In genomic region chr2:58574873-58575272, GRCh38 we compare ENCODE assay signal across 32 cellular contexts.
"Had no signal": no experiment of that assay in that cellular context is flagged by ENCODE, and none has a peak within 500 bp of the region (broad histone marks: within the 10 kb centered on the region; RNA-seq: fewer than 3 reads in every experiment).

No MANE protein-coding gene starts in this region.

- DNase-seq: activated CD4-positive, alpha-beta T cell treated with anti-CD3 and anti-CD28 coated beads for 48 hours; activated CD4-positive, alpha-beta T cell treated with anti-CD3 and anti-CD28 coated beads, Interleukin-2, amount 50 U/mL, for 4 hours; activated CD4-positive, CD25-positive, alpha-beta regulatory T cell treated with anti-CD3 and anti-CD28 coated beads, Interleukin-2, amount 50 U/mL, for 72 hours; activated CD8-positive, alpha-beta memory T cell treated with anti-CD3 and anti-CD28 coated beads, Interleukin-2, amount 10 ng/mL, durations not matched to agents 7 days and 5 days; activated effector memory CD4-positive, alpha-beta T cell treated with Interleukin-2 at 50 U/mL for 16 hours; activated naive CD4-positive, alpha-beta T cell treated with Interleukin-2 at 50 U/mL for 16 hours; activated naive CD8-positive, alpha-beta T cell treated with anti-CD3 and anti-CD28 coated beads, Interleukin-2, amount 50 U/mL, for 24 hours; activated T-cell treated with anti-CD3 and anti-CD28 coated beads, Interleukin-2, amount 50 U/mL, for 24 hours; amniotic stem cell; MG63; MV-4-11; NCI-H1092 treated with DMSO at 0.1 percent for 48 hours; NCI-H1417 treated with DMSO at 0.1 percent for 48 hours; NCI-H1694; NCI-H2029; NCI-H2107; NCI-H2171 treated with DMSO at 0.1 percent for 48 hours; NCI-H345; NCI-H510A; NCI-H526 treated with DMSO at 0.1 percent for 48 hours; NCI-H82; RPMI8226; SHP77 treated with DMSO at 0.1 percent for 48 hours; T-helper 9 cell had no signal

- H3K27me3 ChIP-seq: ascending aorta, cardiac muscle cell, MG63 had no signal

- H3K9me3 Mint-ChIP-seq: activated naive CD4-positive, alpha-beta T cell treated with anti-CD3 and anti-CD28 coated beads, Interleukin-2, amount 50 U/mL, for 72 hours; activated naive CD8-positive, alpha-beta T cell treated with anti-CD3 and anti-CD28 coated beads, Interleukin-2, amount 50 U/mL, for 24 hours; activated T-cell treated with anti-CD3 and anti-CD28 coated beads, Interleukin-2, amount 50 U/mL, for 24 hours; activated T-helper 1 cell treated with anti-CD3 and anti-CD28 coated beads, Interleukin-12 subunit alpha, Interleukin-12 subunit beta, Interleukin-2, Interleukin-4 antibody, amounts not matched to agents 30 ng/mL and 10 ng/mL and 1 ng/mL, durations not matched to agents 14 hours and 24 hours and 36 hours; T-helper 1 cell treated with Interleukin-12 subunit alpha and Interleukin-12 subunit beta and Interleukin-4 antibody, amounts not matched to agents 30 μg/mL and 1 μg/mL, for 36 hours had no signal

- H3K36me3 Mint-ChIP-seq: activated CD8-positive, alpha-beta memory T cell treated with anti-CD3 and anti-CD28 coated beads, Interleukin-2, amount 10 ng/mL, durations not matched to agents 7 days and 5 days; activated naive CD4-positive, alpha-beta T cell treated with anti-CD3 and anti-CD28 coated beads, Interleukin-2, amount 50 U/mL, for 72 hours; WTC11 had no signal

- H3K4me2 ChIP-seq: KMS-11 had no signal

- H3K9ac ChIP-seq: KMS-11 had no signal

- H3K27ac Mint-ChIP-seq: activated CD8-positive, alpha-beta memory T cell treated with anti-CD3 and anti-CD28 coated beads, Interleukin-2, amount 10 ng/mL, durations not matched to agents 7 days and 5 days; activated naive CD4-positive, alpha-beta T cell treated with anti-CD3 and anti-CD28 coated beads, Interleukin-2, amount 50 U/mL, for 72 hours; activated naive CD8-positive, alpha-beta T cell treated with anti-CD3 and anti-CD28 coated beads, Interleukin-2, amount 50 U/mL, for 24 hours; activated T-cell treated with anti-CD3 and anti-CD28 coated beads, Interleukin-2, amount 50 U/mL, for 24 hours; activated T-helper 1 cell treated with anti-CD3 and anti-CD28 coated beads, Interleukin-12 subunit alpha, Interleukin-12 subunit beta, Interleukin-2, Interleukin-4 antibody, amounts not matched to agents 30 ng/mL and 10 ng/mL and 1 ng/mL, durations not matched to agents 14 hours and 24 hours and 36 hours; brain; T-helper 1 cell treated with Interleukin-12 subunit alpha and Interleukin-12 subunit beta and Interleukin-4 antibody, amounts not matched to agents 30 μg/mL and 1 μg/mL, for 36 hours; WTC11 had no signal

- H3K36me3 ChIP-seq: ascending aorta, cardiac muscle cell, MG63 had no signal

- H3K4me3 ChIP-seq: ascending aorta, cardiac muscle cell, MG63 had no signal

- H3K27me3 Mint-ChIP-seq: activated naive CD8-positive, alpha-beta T cell treated with anti-CD3 and anti-CD28 coated beads, Interleukin-2, amount 50 U/mL, for 24 hours; activated T-cell treated with anti-CD3 and anti-CD28 coated beads, Interleukin-2, amount 50 U/mL, for 24 hours had no signal

- H3K4me3 Mint-ChIP-seq: activated CD8-positive, alpha-beta memory T cell treated with anti-CD3 and anti-CD28 coated beads, Interleukin-2, amount 10 ng/mL, durations not matched to agents 7 days and 5 days; activated naive CD8-positive, alpha-beta T cell treated with anti-CD3 and anti-CD28 coated beads, Interleukin-2, amount 50 U/mL, for 24 hours; activated T-cell treated with anti-CD3 and anti-CD28 coated beads, Interleukin-2, amount 50 U/mL, for 24 hours; activated T-helper 1 cell treated with anti-CD3 and anti-CD28 coated beads, Interleukin-12 subunit alpha, Interleukin-12 subunit beta, Interleukin-2, Interleukin-4 antibody, amounts not matched to agents 30 ng/mL and 10 ng/mL and 1 ng/mL, durations not matched to agents 14 hours and 24 hours and 36 hours; brain; T-helper 1 cell treated with Interleukin-12 subunit alpha and Interleukin-12 subunit beta and Interleukin-4 antibody, amounts not matched to agents 30 μg/mL and 1 μg/mL, for 36 hours; WTC11 had no signal

- H3K4me1 Mint-ChIP-seq: activated naive CD8-positive, alpha-beta T cell treated with anti-CD3 and anti-CD28 coated beads, Interleukin-2, amount 50 U/mL, for 24 hours had no signal

- H3K27ac ChIP-seq: ascending aorta, cardiac muscle cell, KMS-11 had no signal

- H3K4me1 ChIP-seq: ascending aorta had no signal

- H3K9me3 ChIP-seq: ascending aorta, MG63 had no signal
